In genomic region chr9:111348821-111349271, GRCh38 we compare ENCODE assay signal across 15 cellular contexts. TPM values are rescaled to one million over a fixed set of nuclear protein-coding genes. Genes with fewer than 3 reads are reported as not detected.
DNase-seq lines count a peak whose midpoint lies in the region; ATAC-seq and TF ChIP-seq lines count a peak whose summit lies in the region.
"Had no signal": no experiment of that assay in that cellular context is flagged by ENCODE, and none has a peak within 500 bp of the region (broad histone marks: within the 10 kb centered on the region; RNA-seq: fewer than 3 reads in every experiment).

No MANE protein-coding gene starts in this region.

- H3K36me3 ChIP-seq in colonic mucosa, result no peaks in the 10 kb centered on the region
- H3K36me3 ChIP-seq in upper lobe of right lung, result no peaks in the 10 kb centered on the region

- TF ChIP-seq CTCF in LNCaP clone FGC (IDR thresholded peaks at IDR 0.05; ENCODE audit: control insufficient read depth, extremely low read depth, insufficient read depth) (no peak), colonic mucosa (IDR thresholded peaks at IDR 0.05) (no peak), upper lobe of right lung (IDR thresholded peaks at IDR 0.05) (no peak), coronary artery (IDR thresholded peaks at IDR 0.05) (no peak)

- peak; percentile 89 for DNase-seq in LNCaP clone FGC (ENCODE audit: low read depth)
- peak; percentile 67 for DNase-seq in colonic mucosa
- DNase-seq in left kidney (ENCODE audit: low read depth, low spot score), result peak; percentile 9
- DNase-seq in upper lobe of right lung, result no peak
- no peak for DNase-seq in coronary artery (ENCODE audit: low spot score)
- no peak for DNase-seq in MV-4-11 (lab: John Stamatoyannopoulos, UW)
- DNase-seq in DMS79 treated with DMSO at 0.1 percent for 48 hours (lab: John Stamatoyannopoulos, UW), result no peak
- DNase-seq: activated naive CD8-positive, alpha-beta T cell treated with anti-CD3 and anti-CD28 coated beads for 36 hours; CD4-positive, alpha-beta T cell; islet precursor cell; naive B cell; NCI-H2081; SIG-M5 had no signal

- H3K27ac ChIP-seq in colonic mucosa (peak overlapping the region; percentile 63), upper lobe of right lung (no peak overlapping the region), coronary artery (no peak overlapping the region)

- H3K27me3 ChIP-seq in colonic mucosa (no peaks in the 10 kb centered on the region), upper lobe of right lung (no peaks in the 10 kb centered on the region)

- H3K4me3 ChIP-seq in LNCaP clone FGC (ENCODE audit: low read depth, low read length), result no peak overlapping the region
- H3K4me3 ChIP-seq in colonic mucosa, result no peak overlapping the region
- H3K4me3 ChIP-seq in upper lobe of right lung, result no peak overlapping the region
- no peak overlapping the region for H3K4me3 ChIP-seq in coronary artery

- H3K4me1 ChIP-seq in colonic mucosa (no peaks in the 10 kb centered on the region), upper lobe of right lung (no peaks in the 10 kb centered on the region)

- H3K9me3 ChIP-seq in colonic mucosa (no peaks in the 10 kb centered on the region), upper lobe of right lung (no peaks in the 10 kb centered on the region)

- ATAC-seq in upper lobe of right lung, result peak; percentile 58
- ATAC-seq: sciatic nerve had no signal

- intact Hi-C loops in colonic mucosa (cut with DNase I) (no loop called here), upper lobe of right lung (cut with DNase I) (no loop called here)

- H3K9ac ChIP-seq in colonic mucosa (ENCODE audit: low read depth in 2 of 2, low read length in 2 of 2), result no peak overlapping the region

RNA-seq across cellular contexts. Expression of gene OR2K2, which starts 18.8 kb away (rescaled TPM):
- total RNA-seq in colonic mucosa (not detected), upper lobe of right lung (not detected)
- total RNA-seq: activated naive CD8-positive, alpha-beta T cell treated with anti-CD3 and anti-CD28 coated beads for 36 hours; CD4-positive, alpha-beta T cell; M059J; sciatic nerve had no signal

Comparison
In these comparisons a context has a peak if more than half of its experiments do, and no peak if none do; other contexts are left out.
1. DNase-seq: peak in LNCaP clone FGC (single experiment), colonic mucosa (single experiment) and left kidney (single experiment); none in upper lobe of right lung (single experiment), coronary artery (single experiment), MV-4-11 (single experiment) and DMS79 treated with DMSO at 0.1 percent for 48 hours (single experiment).